ENCODE assay signal across 8 cellular contexts in genomic region chr13:20313896-20314295, GRCh38.
"Had no signal": no experiment of that assay in that cellular context is flagged by ENCODE, and none has a peak within 500 bp of the region (broad histone marks: within the 10 kb centered on the region; RNA-seq: fewer than 3 reads in every experiment).

No MANE protein-coding gene starts in this region.

- H3K36me3 ChIP-seq: HAP-1 had no signal

- H3K9me3 ChIP-seq: HAP-1 had no signal

- H3K4me3 ChIP-seq: GM23248, GM23338, HAP-1 had no signal

- H3K4me1 ChIP-seq: HAP-1 had no signal

- H3K27ac ChIP-seq: GM23248 had no signal

- DNase-seq: GM23248, GOT3, H7, H9, HCEC 1CT, HFFc6 had no signal
